Comparison of ENCODE assay signal across 8 cellular contexts in genomic region chr13:31846984-31847752, GRCh38.
DNase-seq lines count a peak whose midpoint lies in the region; ATAC-seq and TF ChIP-seq lines count a peak whose summit lies in the region.

No MANE protein-coding gene starts in this region.

- H3K18ac ChIP-seq in H9 (ENCODE audit: insufficient read length, low read depth, low read length): no peak overlapping the region

- no peaks in the 10 kb centered on the region for H3K79me1 ChIP-seq in H9 (ENCODE audit: insufficient read depth, low read depth, low read length, poor library complexity, severe bottlenecking)

- H3K23ac ChIP-seq in H9 (ENCODE audit: insufficient read length, low read depth, low read length): no peak overlapping the region

- H3K4me3 Mint-ChIP-seq in CD4-positive, alpha-beta T cell: peak overlapping the region; percentile 57
- H3K4me3 Mint-ChIP-seq in H9 (peak overlapping the region; percentile 69 to 76), T-cell (peak overlapping the region; percentile 65 to 74 (median 67))

- no peak overlapping the region for H2BK15ac ChIP-seq in H9 (ENCODE audit: low read depth, low read length)

- peaks cover 19% of the 10 kb centered on the region for H3K27me3 ChIP-seq in CD4-positive, alpha-beta T cell (ENCODE audit: control insufficient read depth, insufficient read depth, low read length)
- H3K27me3 ChIP-seq in H9 (ENCODE audit: insufficient read depth, low read length) (peaks cover 4% of the 10 kb centered on the region; the same call in 1 of the 2 replicates), gastroesophageal sphincter (peaks cover 7% of the 10 kb centered on the region), psoas muscle (ENCODE audit: insufficient read depth in 3 of 3, low read length in 2 of 3) (no peaks in the 10 kb centered on the region)

- H4K5ac ChIP-seq in H9 (ENCODE audit: insufficient read length, low read depth, low read length): no peak overlapping the region

- WGBS in H9 (ENCODE audit: extremely low coverage, insufficient read length, low lambda C conversion rate): no CpG with 5 or more reads among the region's 30 CpGs
- WGBS in gastroesophageal sphincter (ENCODE audit: low coverage in 1 of 2), 2 donors: 33 to 78% methylated on average over 1 to 4 of the region's 30 CpGs
- 7 to 11% (median 9%) methylated on average over 20 to 30 of the region's 30 CpGs for WGBS in psoas muscle, 3 donors

- no peak overlapping the region for H4K91ac ChIP-seq in H9 (ENCODE audit: insufficient read length, low read depth, low read length)

- peaks cover 16% of the 10 kb centered on the region for H3K4me1 Mint-ChIP-seq in CD4-positive, alpha-beta T cell (ENCODE audit: low read depth)
- peaks cover 9 to 11% of the 10 kb centered on the region in 2 experiments for H3K4me1 Mint-ChIP-seq in H9
- H3K4me1 Mint-ChIP-seq in T-cell: peaks cover 4 to 35% (median 13%) of the 10 kb centered on the region in 3 donors

- H3K27me3 Mint-ChIP-seq in CD4-positive, alpha-beta T cell: peaks cover 51% of the 10 kb centered on the region
- H3K27me3 Mint-ChIP-seq in H9 (ENCODE audit: low read depth): peaks cover 67% of the 10 kb centered on the region
- H3K27me3 Mint-ChIP-seq in T-cell: peaks cover 40 to 49% of the 10 kb centered on the region in 2 donors

- 0 out of 2 replicates have a peak overlapping the region, but pooled peaks have one; percentile 52 for H3K14ac ChIP-seq in H9 (ENCODE audit: insufficient read depth, low read length)

- H4K20me1 ChIP-seq in H9 (ENCODE audit: control insufficient read depth, insufficient read depth, insufficient read length): no peaks in the 10 kb centered on the region

- H2BK120ac ChIP-seq in H9 (ENCODE audit: low read depth, low read length, poor library complexity, severe bottlenecking): no peak overlapping the region

- H3K4ac ChIP-seq in H9 (ENCODE audit: low read depth, low read length): no peak overlapping the region

- H3T11ph ChIP-seq in H9 (ENCODE audit: low read length): no peak overlapping the region

- H2BK12ac ChIP-seq in H9 (ENCODE audit: insufficient read length, low read depth, low read length): no peak overlapping the region

- no peak overlapping the region for H2AK5ac ChIP-seq in H9 (ENCODE audit: insufficient read length, low read length)

- H3K9ac ChIP-seq in H9 (ENCODE audit: extremely low read depth, insufficient read length, low read length): peak overlapping the region; percentile 42

- H3K56ac ChIP-seq in H9 (ENCODE audit: insufficient read length, low read depth, low read length): no peak overlapping the region

- ATAC-seq in CD4-positive, alpha-beta T cell (ENCODE audit: poor library complexity): peak; percentile 33
- peak; percentile 31 to 63 (median 60) for ATAC-seq in T-cell (replicated peaks in 1 of 4)
- peak; percentile 57 for ATAC-seq in gastroesophageal sphincter
- peak in 3 of 4 donors; percentile 15 to 40 (median 19) for ATAC-seq in psoas muscle

- H3K4me1 ChIP-seq in H9 (ENCODE audit: insufficient read depth, low read length) (peaks cover 3% of the 10 kb centered on the region; the same call in 1 of the 2 replicates), gastroesophageal sphincter (peaks cover 0 to 19% (median 4%) of the 10 kb centered on the region in 3 donors), psoas muscle (no peaks in the 10 kb centered on the region)

- H3K9me3 ChIP-seq in CD4-positive, alpha-beta T cell (ENCODE audit: control insufficient read depth, low read length): no peaks in the 10 kb centered on the region
- H3K9me3 ChIP-seq in H9 (ENCODE audit: control insufficient read depth, low read depth, low read length) (no peaks in the 10 kb centered on the region), gastroesophageal sphincter (no peaks in the 10 kb centered on the region), psoas muscle (no peaks in the 10 kb centered on the region)

- H3K4me2 ChIP-seq in H9 (ENCODE audit: insufficient read depth, insufficient read length, low read length): peak overlapping the region; percentile 76

- TF ChIP-seq POLR2A in gastroesophageal sphincter (IDR thresholded peaks at IDR 0.05): no peak

- H3K27ac ChIP-seq in CD4-positive, alpha-beta T cell (ENCODE audit: low read depth, low read length): no peak overlapping the region
- H3K27ac ChIP-seq in H9 (ENCODE audit: insufficient read length, low read depth, low read length): no peak overlapping the region
- peak overlapping the region in 3 of 4 donors; percentile 75 to 83 (median 83) for H3K27ac ChIP-seq in gastroesophageal sphincter
- H3K27ac ChIP-seq in psoas muscle: peak overlapping the region; percentile 69

- CTCF ChIA-PET in CD4-positive, alpha-beta T cell (lab: Charles Lee): no interaction called here
- CTCF ChIA-PET in T-cell (lab: Charles Lee): no interaction called here

- H3K4me3 ChIP-seq in gastroesophageal sphincter (peak overlapping the region; percentile 65 to 89), psoas muscle (peak overlapping the region; percentile 78)

- H3K36me3 ChIP-seq in gastroesophageal sphincter: no peaks in the 10 kb centered on the region
- H3K36me3 ChIP-seq in psoas muscle (ENCODE audit: insufficient read depth in 1 of 2, low read depth in 1 of 2): no peaks in the 10 kb centered on the region

- peak overlapping the region; percentile 89 for H2AFZ ChIP-seq in H9 (ENCODE audit: low read length)

- no peaks in the 10 kb centered on the region for H3K36me3 Mint-ChIP-seq in CD4-positive, alpha-beta T cell (ENCODE audit: low read depth)
- H3K36me3 Mint-ChIP-seq in H9 (ENCODE audit: insufficient read depth in 1 of 3, low read depth in 3 of 3) (no peaks in the 10 kb centered on the region), T-cell (no peaks in the 10 kb centered on the region)

- no peak overlapping the region for H4K8ac ChIP-seq in H9 (replicated peaks; ENCODE audit: insufficient read length, low read depth, low read length)

- intact Hi-C loops in CD4-positive, alpha-beta T cell (cut with DNase I, micrococcal nuclease): no loop called here
- intact Hi-C loops in psoas muscle (cut with DNase I): no loop called here

- TF ChIP-seq EP300 in gastroesophageal sphincter (IDR thresholded peaks at IDR 0.05): no peak

- POLR2A ChIA-PET in CD4-positive, alpha-beta T cell (lab: Charles Lee): no interaction called here
- POLR2A ChIA-PET in T-cell (lab: Charles Lee): no interaction called here

- H2BK5ac ChIP-seq in H9 (ENCODE audit: insufficient read length, low read length): no peak overlapping the region

- H2BK20ac ChIP-seq in H9 (ENCODE audit: low read depth, low read length, poor library complexity, severe bottlenecking): no peak overlapping the region

- TF ChIP-seq CTCF in CD4-positive, alpha-beta T cell (IDR thresholded peaks at IDR 0.05): no peak
- TF ChIP-seq CTCF in H9 (conservative IDR thresholded peaks at IDR 0.05) (no peak), gastroesophageal sphincter (IDR thresholded peaks at IDR 0.05) (no peak), psoas muscle (IDR thresholded peaks at IDR 0.05) (no peak)

- DNase-seq in CD4-positive, alpha-beta T cell: peak in 1 of 10 experiments; percentile 1
- DNase-seq in H9 (no peak), T-cell (no peak), psoas muscle (peak; percentile 21 to 59), HPDE6-E6E7 (ENCODE audit: extremely low spot score) (no peak), NCI-H774 (lab: John Stamatoyannopoulos, UW) (no peak)
- DNase-seq in effector CD4-positive, alpha-beta T cell: no peak

- no peaks in the 10 kb centered on the region for H3K9me3 Mint-ChIP-seq in CD4-positive, alpha-beta T cell
- H3K9me3 Mint-ChIP-seq in H9 (no peaks in the 10 kb centered on the region; a peak in 1 of 5 replicates), T-cell (no peaks in the 10 kb centered on the region)

- H3K23me2 ChIP-seq in H9 (ENCODE audit: insufficient read length, low read depth, low read length, poor library complexity, severe bottlenecking): no peaks in the 10 kb centered on the region

- no peaks in the 10 kb centered on the region for H3K79me2 ChIP-seq in H9 (ENCODE audit: insufficient read depth, low read length)

- H3K27ac Mint-ChIP-seq in CD4-positive, alpha-beta T cell: peak overlapping the region; percentile 5
- H3K27ac Mint-ChIP-seq in H9: no peak overlapping the region
- H3K27ac Mint-ChIP-seq in T-cell: peak overlapping the region in 1 of 2 donors; percentile 17

Comparison
In these comparisons a context has a peak if more than half of its experiments do, and no peak if none do; other contexts are left out.
1. DNase-seq: peak in psoas muscle (2 of 2); none in H9 (single experiment), T-cell (0 of 34), HPDE6-E6E7 (single experiment), effector CD4-positive, alpha-beta T cell (single experiment) and NCI-H774 (single experiment).
2. H3K27ac ChIP-seq: peak in gastroesophageal sphincter (3 of 4) and psoas muscle (single experiment); none in CD4-positive, alpha-beta T cell (single experiment) and H9 (single experiment).
3. Peak in every context shown above with its lines, with median percentiles within 50 percentile points of each other: ATAC-seq and H3K4me3 Mint-ChIP-seq.